27 cellular contexts compared by ENCODE assay signal in genomic region chr11:3090096-3090901, GRCh38.
"Had no signal": no experiment of that assay in that cellular context is flagged by ENCODE, and none has a peak within 500 bp of the region (broad histone marks: within the 10 kb centered on the region; RNA-seq: fewer than 3 reads in every experiment).

No MANE protein-coding gene starts in this region.

- H3K27ac ChIP-seq: colonic mucosa, dorsolateral prefrontal cortex, lower lobe of right lung, pancreas, thoracic aorta had no signal

- H3K4me1 ChIP-seq: pancreas had no signal

- H3K4me3 ChIP-seq: colonic mucosa, dorsolateral prefrontal cortex, lower lobe of right lung, pancreas, thoracic aorta had no signal

- FAIRE-seq: astrocyte, endothelial cell of umbilical vein, frontal cortex, islet of Langerhans, pancreas, small intestine had no signal

- ATAC-seq: activated CD4-positive, alpha-beta T cell treated with anti-CD3 and anti-CD28 coated beads for 36 hours; activated T-cell treated with anti-CD3 and anti-CD28 coated beads, Interleukin-2, amount 50 U/mL, for 4 hours; effector memory CD8-positive, alpha-beta T cell; esophagus mucosa; naive thymus-derived CD4-positive, alpha-beta T cell; pancreas; right cardiac atrium; stimulated activated memory B cell treated with anti-CD40 and anti-IgM and Interleukin-4, amounts not matched to agents 10 μg/mL and 1 μg/mL and 100 μg/mL, for 72 hours; WTC11 had no signal

- H3K9me3 ChIP-seq: colonic mucosa, lower lobe of right lung, pancreas, thoracic aorta had no signal

- DNase-seq: activated CD4-positive, alpha-beta T cell treated with anti-CD3 and anti-CD28 coated beads for 36 hours; activated CD4-positive, alpha-beta T cell treated with anti-CD3 and anti-CD28 coated beads, Interleukin-2, amount 50 U/mL, for 4 hours; activated CD8-positive, alpha-beta memory T cell treated with anti-CD3 and anti-CD28 coated beads for 24 hours; activated CD8-positive, alpha-beta memory T cell treated with anti-CD3 and anti-CD28 coated beads, Interleukin-2, amount 50 U/mL, for 48 hours; activated naive CD4-positive, alpha-beta T cell; activated naive CD8-positive, alpha-beta T cell treated with anti-CD3 and anti-CD28 coated beads for 36 hours; activated T-cell treated with anti-CD3 and anti-CD28 coated beads, Interleukin-2, amount 50 U/mL, for 4 hours; colonic mucosa; effector memory CD8-positive, alpha-beta T cell; glutamatergic neuron; hypothalamus; naive thymus-derived CD4-positive, alpha-beta T cell; small intestine; stimulated activated CD4-positive, alpha-beta T cell treated with anti-CD3 and anti-CD28 coated beads, Interleukin-2, amount 100 ng/mL, for 24 hours; T-helper 9 cell had no signal

- H3K27me3 ChIP-seq: colonic mucosa, dorsolateral prefrontal cortex, pancreas had no signal

- H3K36me3 ChIP-seq: colonic mucosa, pancreas had no signal
